In genomic region chr3:47817609-47818008, GRCh38 we compare ENCODE assay signal across 21 cellular contexts. TPM values are rescaled to one million over a fixed set of nuclear protein-coding genes. Genes with fewer than 3 reads are reported as not detected.
DNase-seq lines count a peak whose midpoint lies in the region; ATAC-seq and TF ChIP-seq lines count a peak whose summit lies in the region.
"Had no signal": no experiment of that assay in that cellular context is flagged by ENCODE, and none has a peak within 500 bp of the region (broad histone marks: within the 10 kb centered on the region; RNA-seq: fewer than 3 reads in every experiment).

No MANE protein-coding gene starts in this region.

- no peak for DNase-seq in activated T-cell treated with anti-CD3 and anti-CD28 coated beads, Interleukin-2, amount 50 U/mL, for 24 hours
- no peak for DNase-seq in activated T-cell treated with anti-CD3 and anti-CD28 coated beads, Interleukin-2, amount 50 U/mL, for 48 hours
- peak; percentile 5 for DNase-seq in GM13976 (ENCODE audit: low spot score)
- DNase-seq in natural killer cell: no peak
- no peak for DNase-seq in stimulated activated naive B cell treated with anti-CD40 and anti-IgM and Interleukin-4, amounts not matched to agents 10 μg/mL and 1 μg/mL and 100 μg/mL, for 72 hours
- no peak for DNase-seq in Ammon's horn (ENCODE audit: low spot score)
- DNase-seq: 8988T; BE2C; C1 segment of cervical spinal cord; CD4-positive, CD25-positive, alpha-beta regulatory T cell; CD8-positive, alpha-beta memory T cell; COR-L47; DMS 273 treated with DMSO at 0.1 percent for 48 hours; DMS53; DND-41; EL; HFFc6 had no signal

- H3K4me3 Mint-ChIP-seq in activated T-cell treated with anti-CD3 and anti-CD28 coated beads, Interleukin-2, amount 50 U/mL, for 24 hours: no peak overlapping the region
- no peak overlapping the region for H3K4me3 Mint-ChIP-seq in natural killer cell
- no peak overlapping the region for H3K4me3 Mint-ChIP-seq in stimulated activated naive B cell treated with anti-CD40 and anti-IgM and Interleukin-4, amounts not matched to agents 10 μg/mL and 1 μg/mL and 100 μg/mL, for 72 hours
- H3K4me3 Mint-ChIP-seq: CD8-positive, alpha-beta memory T cell; GM23338; HFFc6 had no signal

- peak overlapping the region; percentile 44 for H3K27ac Mint-ChIP-seq in activated T-cell treated with anti-CD3 and anti-CD28 coated beads, Interleukin-2, amount 50 U/mL, for 24 hours
- peak overlapping the region; percentile 43 to 58 for H3K27ac Mint-ChIP-seq in natural killer cell
- peak overlapping the region; percentile 44 for H3K27ac Mint-ChIP-seq in stimulated activated naive B cell treated with anti-CD40 and anti-IgM and Interleukin-4, amounts not matched to agents 10 μg/mL and 1 μg/mL and 100 μg/mL, for 72 hours
- H3K27ac Mint-ChIP-seq: GM23338, HFFc6 had no signal

- H3K27me3 Mint-ChIP-seq in activated T-cell treated with anti-CD3 and anti-CD28 coated beads, Interleukin-2, amount 50 U/mL, for 24 hours: no peaks in the 10 kb centered on the region
- H3K27me3 Mint-ChIP-seq in natural killer cell (ENCODE audit: low read depth in 2 of 2): no peaks in the 10 kb centered on the region
- no peaks in the 10 kb centered on the region for H3K27me3 Mint-ChIP-seq in stimulated activated naive B cell treated with anti-CD40 and anti-IgM and Interleukin-4, amounts not matched to agents 10 μg/mL and 1 μg/mL and 100 μg/mL, for 72 hours
- H3K27me3 Mint-ChIP-seq: CD4-positive, CD25-positive, alpha-beta regulatory T cell; CD8-positive, alpha-beta memory T cell had no signal

- peaks cover 64% of the 10 kb centered on the region for H3K36me3 Mint-ChIP-seq in activated T-cell treated with anti-CD3 and anti-CD28 coated beads, Interleukin-2, amount 50 U/mL, for 24 hours (ENCODE audit: low read depth)
- no peaks in the 10 kb centered on the region for H3K36me3 Mint-ChIP-seq in natural killer cell
- H3K36me3 Mint-ChIP-seq in stimulated activated naive B cell treated with anti-CD40 and anti-IgM and Interleukin-4, amounts not matched to agents 10 μg/mL and 1 μg/mL and 100 μg/mL, for 72 hours: peaks cover 8 to 39% of the 10 kb centered on the region in 2 donors

- H3K4me1 Mint-ChIP-seq in activated T-cell treated with anti-CD3 and anti-CD28 coated beads, Interleukin-2, amount 50 U/mL, for 24 hours (ENCODE audit: low read depth): peaks cover 5% of the 10 kb centered on the region
- peaks cover 10 to 11% of the 10 kb centered on the region in 2 donors for H3K4me1 Mint-ChIP-seq in natural killer cell
- H3K4me1 Mint-ChIP-seq in stimulated activated naive B cell treated with anti-CD40 and anti-IgM and Interleukin-4, amounts not matched to agents 10 μg/mL and 1 μg/mL and 100 μg/mL, for 72 hours: peaks cover 2 to 9% of the 10 kb centered on the region in 2 donors
- H3K4me1 Mint-ChIP-seq: GM23338 had no signal

- peaks cover 4% of the 10 kb centered on the region for H3K9me3 Mint-ChIP-seq in activated T-cell treated with anti-CD3 and anti-CD28 coated beads, Interleukin-2, amount 50 U/mL, for 24 hours
- H3K9me3 Mint-ChIP-seq in natural killer cell: no peaks in the 10 kb centered on the region
- H3K9me3 Mint-ChIP-seq in stimulated activated naive B cell treated with anti-CD40 and anti-IgM and Interleukin-4, amounts not matched to agents 10 μg/mL and 1 μg/mL and 100 μg/mL, for 72 hours: no peaks in the 10 kb centered on the region
- H3K9me3 Mint-ChIP-seq: CD4-positive, CD25-positive, alpha-beta regulatory T cell; CD8-positive, alpha-beta memory T cell; GM23338; HFFc6 had no signal

- TF ChIP-seq CTCF in GM13976 (IDR thresholded peaks at IDR 0.05; ENCODE audit: borderline replicate concordance, control extremely low read depth, extremely low read depth, insufficient read depth, missing control alignments): no peak
- no peak for TF ChIP-seq CTCF in natural killer cell (IDR thresholded peaks at IDR 0.05)

- in situ Hi-C loops in GM13976 (cut with MboI; ENCODE audit: low sequenced_read_pairs, unreplicated experiment): no loop called here

- intact Hi-C loops in natural killer cell (cut with micrococcal nuclease): no loop called here

- ATAC-seq in natural killer cell (peak; percentile 34 to 71 (median 46)), GM19397 (IDR thresholded peaks at IDR 0.05; ENCODE audit: unreplicated experiment) (no peak)
- no peak for ATAC-seq in stimulated activated naive B cell treated with anti-CD40 and anti-IgM and Interleukin-4, amounts not matched to agents 10 μg/mL and 1 μg/mL and 100 μg/mL, for 72 hours (replicated peaks)
- ATAC-seq: GM12878, GM23338, HCT116 had no signal

RNA-seq across cellular contexts. Expression of gene DHX30, which starts 14.7 kb away (rescaled TPM):
- total RNA-seq in natural killer cell: 10 to 100 TPM; 72.0 to 83.4 (median 82.1) TPM

RNA-seq across cellular contexts. Expression of gene SMARCC1, which starts 35.9 kb away (rescaled TPM):
- 100 to 1,000 TPM in 2 of 3 donors, 10 to 100 TPM in 1; 96.1 to 108 (median 102) TPM for total RNA-seq in natural killer cell

Comparison
In these comparisons a context has a peak if more than half of its experiments do, and no peak if none do; other contexts are left out.
1. ATAC-seq: peak in natural killer cell (3 of 3); none in stimulated activated naive B cell treated with anti-CD40 and anti-IgM and Interleukin-4, amounts not matched to agents 10 μg/mL and 1 μg/mL and 100 μg/mL, for 72 hours (0 of 2) and GM19397 (single experiment).
2. Peak in every context shown above with its lines, with median percentiles within 50 percentile points of each other: H3K27ac Mint-ChIP-seq.